In the genomic region with DNA sequence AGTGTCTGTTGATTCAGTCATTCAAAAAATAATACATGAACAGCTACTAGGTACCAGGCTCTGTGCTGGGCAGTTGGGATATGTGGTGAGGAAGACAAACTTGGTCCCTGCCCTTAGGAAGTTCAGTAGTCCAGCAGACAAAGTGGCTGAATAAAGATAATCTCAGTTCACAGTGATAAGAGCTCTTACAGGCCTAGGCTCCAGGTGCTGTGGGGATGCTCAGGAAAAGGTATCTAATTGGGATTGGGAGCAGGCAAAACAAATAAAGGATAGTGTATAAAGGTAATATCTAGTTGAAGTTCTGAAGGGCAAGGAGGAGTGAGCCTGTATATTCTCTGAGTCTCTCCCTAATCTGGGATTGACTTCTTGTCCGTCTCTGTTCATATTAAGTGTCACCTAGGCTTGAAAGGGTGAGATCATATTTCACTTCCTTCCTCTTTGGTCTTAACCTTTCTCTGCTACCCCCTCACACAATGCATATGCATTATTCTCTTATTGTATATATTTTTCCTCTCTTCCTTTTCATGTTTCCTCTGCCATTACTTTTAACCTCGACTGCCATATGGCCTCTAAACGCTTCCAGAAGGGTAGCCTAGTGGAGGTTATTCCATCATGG, we compare ENCODE assay signal across 15 cellular contexts. TPM values are rescaled to one million over a fixed set of nuclear protein-coding genes. Genes with fewer than 3 reads are reported as not detected.
DNase-seq lines count a peak whose midpoint lies in the region; ATAC-seq and FAIRE-seq lines count a peak whose summit lies in the region.
"Had no signal": no experiment of that assay in that cellular context is flagged by ENCODE, and none has a peak within 500 bp of the region (broad histone marks: within the 10 kb centered on the region; RNA-seq: fewer than 3 reads in every experiment).

No MANE protein-coding gene starts in this region.

- POLR2A ChIA-PET in activated CD4-positive, alpha-beta T cell treated with anti-CD3 and anti-CD28 coated beads, Interleukin-2, amount 10 ng/mL, durations not matched to agents 7 days and 5 days (lab: Charles Lee), result no interaction called here

- no peaks in the 10 kb centered on the region for H3K27me3 Mint-ChIP-seq in activated CD4-positive, alpha-beta T cell treated with anti-CD3 and anti-CD28 coated beads, Interleukin-2, amount 10 ng/mL, durations not matched to agents 7 days and 5 days
- no peaks in the 10 kb centered on the region for H3K27me3 Mint-ChIP-seq in IgD-negative memory B cell
- no peaks in the 10 kb centered on the region for H3K27me3 Mint-ChIP-seq in activated T-helper 2 cell treated with anti-CD3 and anti-CD28 coated beads, Interferon-gamma antibody, Interleukin-2, Interleukin-4, amounts not matched to agents 10 μg/mL and 5 μg/mL and 100 μg/mL, durations not matched to agents 14 hours and 24 hours and 36 hours (ENCODE audit: low read depth)

- FAIRE-seq in small intestine (lab: Jason Lieb, UNC), result no peak
- FAIRE-seq: G401.6 had no signal

- H3K27ac Mint-ChIP-seq in activated CD4-positive, alpha-beta T cell treated with anti-CD3 and anti-CD28 coated beads, Interleukin-2, amount 10 ng/mL, durations not matched to agents 7 days and 5 days, result peak overlapping the region; percentile 79
- peak overlapping the region; percentile 39 to 88 (median 85) for H3K27ac Mint-ChIP-seq in IgD-negative memory B cell
- H3K27ac Mint-ChIP-seq in activated T-helper 2 cell treated with anti-CD3 and anti-CD28 coated beads, Interferon-gamma antibody, Interleukin-2, Interleukin-4, amounts not matched to agents 10 μg/mL and 5 μg/mL and 100 μg/mL, durations not matched to agents 14 hours and 24 hours and 36 hours, result peak overlapping the region; percentile 72

- CTCF ChIA-PET in activated CD4-positive, alpha-beta T cell treated with anti-CD3 and anti-CD28 coated beads, Interleukin-2, amount 10 ng/mL, durations not matched to agents 7 days and 5 days (lab: Charles Lee), result interaction anchor here (1.1 to 1.2 kb wide), 2 partner anchors 10 to 38 kb away, joined by 3 to 4 read pairs; no protein-coding TSS in a partner anchor

- H3K36me3 ChIP-seq in small intestine (ENCODE audit: control insufficient read depth in 2 of 2, insufficient read depth in 2 of 2, low read length in 2 of 2), result no peaks in the 10 kb centered on the region
- H3K36me3 ChIP-seq: vagina had no signal

- WGBS in small intestine, 3 donors, result 54 to 66% (median 64%) methylated on average over 3 of the region's 3 CpGs

- intact Hi-C loops in activated T-helper 2 cell treated with anti-CD3 and anti-CD28 coated beads, Interferon-gamma antibody, Interleukin-2, Interleukin-4, amounts not matched to agents 10 μg/mL and 5 μg/mL and 100 μg/mL, durations not matched to agents 14 hours and 24 hours and 36 hours (cut with micrococcal nuclease), result no loop called here

- H3K4me3 Mint-ChIP-seq in activated CD4-positive, alpha-beta T cell treated with anti-CD3 and anti-CD28 coated beads, Interleukin-2, amount 10 ng/mL, durations not matched to agents 7 days and 5 days, result peak overlapping the region; percentile 36
- peak overlapping the region; percentile 49 to 89 (median 74) for H3K4me3 Mint-ChIP-seq in IgD-negative memory B cell
- H3K4me3 Mint-ChIP-seq in activated T-helper 2 cell treated with anti-CD3 and anti-CD28 coated beads, Interferon-gamma antibody, Interleukin-2, Interleukin-4, amounts not matched to agents 10 μg/mL and 5 μg/mL and 100 μg/mL, durations not matched to agents 14 hours and 24 hours and 36 hours (ENCODE audit: low read depth), result peak overlapping the region; percentile 49

- H3K4me3 ChIP-seq in small intestine (ENCODE audit: low read depth in 1 of 2, low read length in 2 of 2), result no peak overlapping the region
- H3K4me3 ChIP-seq: SJSA1, vagina had no signal

- H3K4me1 ChIP-seq in small intestine (ENCODE audit: control insufficient read depth in 2 of 2, insufficient read depth in 1 of 2, low read depth in 1 of 2, low read length in 1 of 2), result peaks cover 5 to 25% of the 10 kb centered on the region in 2 donors

- no peak overlapping the region for H3K27ac ChIP-seq in small intestine (ENCODE audit: low read depth in 1 of 2, low read length in 1 of 2)
- H3K27ac ChIP-seq: SJSA1, vagina had no signal

- no peak for DNase-seq in activated CD4-positive, alpha-beta T cell treated with anti-CD3 and anti-CD28 coated beads, Interleukin-2, amount 10 ng/mL, durations not matched to agents 7 days and 5 days
- DNase-seq in activated CD4-positive, alpha-beta T cell treated with anti-CD3 and anti-CD28 coated beads, Interleukin-2, amount 50 U/mL, for 1 hour, result no peak
- DNase-seq in activated T-helper 2 cell treated with anti-CD3 and anti-CD28 coated beads, Interferon-gamma antibody, Interleukin-2, Interleukin-4, amounts not matched to agents 10 μg/mL and 5 μg/mL and 100 μg/mL, durations not matched to agents 14 hours and 24 hours and 36 hours (ENCODE audit: low spot score), result no peak
- DNase-seq in small intestine (peak; percentile 34), germinal center (ENCODE audit: low spot score) (no peak)
- DNase-seq: activated CD8-positive, alpha-beta memory T cell treated with anti-CD3 and anti-CD28 coated beads for 24 hours; NCI-H1048; NCI-H774 had no signal

- H3K9me3 ChIP-seq in small intestine (ENCODE audit: control insufficient read depth, low read depth), result no peaks in the 10 kb centered on the region
- H3K9me3 ChIP-seq: SJSA1, vagina had no signal

- no peaks in the 10 kb centered on the region for H3K9me3 Mint-ChIP-seq in activated CD4-positive, alpha-beta T cell treated with anti-CD3 and anti-CD28 coated beads, Interleukin-2, amount 10 ng/mL, durations not matched to agents 7 days and 5 days
- H3K9me3 Mint-ChIP-seq in IgD-negative memory B cell, result no peaks in the 10 kb centered on the region
- no peaks in the 10 kb centered on the region for H3K9me3 Mint-ChIP-seq in activated T-helper 2 cell treated with anti-CD3 and anti-CD28 coated beads, Interferon-gamma antibody, Interleukin-2, Interleukin-4, amounts not matched to agents 10 μg/mL and 5 μg/mL and 100 μg/mL, durations not matched to agents 14 hours and 24 hours and 36 hours

- H3K4me1 Mint-ChIP-seq in activated CD4-positive, alpha-beta T cell treated with anti-CD3 and anti-CD28 coated beads, Interleukin-2, amount 10 ng/mL, durations not matched to agents 7 days and 5 days, result peaks cover 52% of the 10 kb centered on the region
- H3K4me1 Mint-ChIP-seq in IgD-negative memory B cell, result peaks cover 43 to 47% (median 43%) of the 10 kb centered on the region in 3 donors
- peaks cover 44% of the 10 kb centered on the region for H3K4me1 Mint-ChIP-seq in activated T-helper 2 cell treated with anti-CD3 and anti-CD28 coated beads, Interferon-gamma antibody, Interleukin-2, Interleukin-4, amounts not matched to agents 10 μg/mL and 5 μg/mL and 100 μg/mL, durations not matched to agents 14 hours and 24 hours and 36 hours (ENCODE audit: low read depth)

- H3K36me3 Mint-ChIP-seq in activated CD4-positive, alpha-beta T cell treated with anti-CD3 and anti-CD28 coated beads, Interleukin-2, amount 10 ng/mL, durations not matched to agents 7 days and 5 days (ENCODE audit: low read depth), result peaks cover 37% of the 10 kb centered on the region
- H3K36me3 Mint-ChIP-seq in IgD-negative memory B cell, result peaks cover 2% of the 10 kb centered on the region
- H3K36me3 Mint-ChIP-seq in activated T-helper 2 cell treated with anti-CD3 and anti-CD28 coated beads, Interferon-gamma antibody, Interleukin-2, Interleukin-4, amounts not matched to agents 10 μg/mL and 5 μg/mL and 100 μg/mL, durations not matched to agents 14 hours and 24 hours and 36 hours (ENCODE audit: low read depth), result peaks cover 38% of the 10 kb centered on the region

- no peaks in the 10 kb centered on the region for H3K27me3 ChIP-seq in small intestine (ENCODE audit: control insufficient read depth in 2 of 2, insufficient read depth in 2 of 2, low read length in 2 of 2)
- H3K27me3 ChIP-seq: SJSA1, vagina had no signal

- ATAC-seq in GM18870 (IDR thresholded peaks at IDR 0.05; ENCODE audit: unreplicated experiment), result no peak
- no peak for ATAC-seq in GM19455 (IDR thresholded peaks at IDR 0.05; ENCODE audit: unreplicated experiment)
- ATAC-seq: left lobe of liver had no signal

RNA-seq across cellular contexts. Expression of a gene that starts 13.5 kb away (rescaled TPM):
- total RNA-seq in activated CD4-positive, alpha-beta T cell treated with anti-CD3 and anti-CD28 coated beads, Interleukin-2, amount 10 ng/mL, durations not matched to agents 7 days and 5 days, result 10 to 100 TPM; 66.4 to 75.3 TPM
- polyA plus RNA-seq in IgD-negative memory B cell, result 73.8 TPM
- total RNA-seq in activated T-helper 2 cell treated with anti-CD3 and anti-CD28 coated beads, Interferon-gamma antibody, Interleukin-2, Interleukin-4, amounts not matched to agents 10 μg/mL and 5 μg/mL and 100 μg/mL, durations not matched to agents 14 hours and 24 hours and 36 hours, result 93.2 and 94.6 TPM in 2 replicates
- 10 to 100 TPM in 1 of 3 donors, 1 to 10 TPM in 2; 6.5 to 16.6 (median 8.6) TPM for polyA plus RNA-seq in small intestine
